In genomic region chr4:40987151-40987550, GRCh38 we compare ENCODE assay signal across 17 cellular contexts.
"Had no signal": no experiment of that assay in that cellular context is flagged by ENCODE, and none has a peak within 500 bp of the region (broad histone marks: within the 10 kb centered on the region; RNA-seq: fewer than 3 reads in every experiment).

No MANE protein-coding gene starts in this region.

- H3K4me3 ChIP-seq: colonic mucosa, hepatocyte, psoas muscle, spleen, thoracic aorta had no signal

- ATAC-seq: left colon; naive thymus-derived CD8-positive, alpha-beta T cell; psoas muscle; stimulated activated naive B cell treated with anti-CD40 and anti-IgM and Interleukin-4, amounts not matched to agents 10 μg/mL and 1 μg/mL and 100 μg/mL, for 72 hours; stimulated activated naive CD8-positive, alpha-beta T cell treated with anti-CD3 and anti-CD28 coated beads, Interleukin-15, amount 100 ng/mL, for 72 hours had no signal

- H3K27ac Mint-ChIP-seq: naive thymus-derived CD8-positive, alpha-beta T cell; stimulated activated naive B cell treated with anti-CD40 and anti-IgM and Interleukin-4, amounts not matched to agents 10 μg/mL and 1 μg/mL and 100 μg/mL, for 72 hours; stimulated activated naive CD8-positive, alpha-beta T cell treated with anti-CD3 and anti-CD28 coated beads, Interleukin-15, amount 100 ng/mL, for 72 hours had no signal

- H3K36me3 Mint-ChIP-seq: naive thymus-derived CD8-positive, alpha-beta T cell; stimulated activated naive B cell treated with anti-CD40 and anti-IgM and Interleukin-4, amounts not matched to agents 10 μg/mL and 1 μg/mL and 100 μg/mL, for 72 hours had no signal

- H3K27ac ChIP-seq: colonic mucosa, hepatocyte, neutrophil, psoas muscle, spleen, thoracic aorta had no signal

- H2AFZ ChIP-seq: hepatocyte had no signal

- H3K9me3 ChIP-seq: colonic mucosa, neutrophil, psoas muscle, spleen, thoracic aorta had no signal

- H3K36me3 ChIP-seq: colonic mucosa, neutrophil, spleen, thoracic aorta had no signal

- H3K4me1 Mint-ChIP-seq: naive thymus-derived CD8-positive, alpha-beta T cell; stimulated activated naive CD8-positive, alpha-beta T cell treated with anti-CD3 and anti-CD28 coated beads, Interleukin-15, amount 100 ng/mL, for 72 hours had no signal

- H3K9me3 Mint-ChIP-seq: naive thymus-derived CD8-positive, alpha-beta T cell; stimulated activated naive B cell treated with anti-CD40 and anti-IgM and Interleukin-4, amounts not matched to agents 10 μg/mL and 1 μg/mL and 100 μg/mL, for 72 hours; stimulated activated naive CD8-positive, alpha-beta T cell treated with anti-CD3 and anti-CD28 coated beads, Interleukin-15, amount 100 ng/mL, for 72 hours had no signal

- H3K4me3 Mint-ChIP-seq: naive thymus-derived CD8-positive, alpha-beta T cell; stimulated activated naive B cell treated with anti-CD40 and anti-IgM and Interleukin-4, amounts not matched to agents 10 μg/mL and 1 μg/mL and 100 μg/mL, for 72 hours; stimulated activated naive CD8-positive, alpha-beta T cell treated with anti-CD3 and anti-CD28 coated beads, Interleukin-15, amount 100 ng/mL, for 72 hours had no signal

- DNase-seq: colonic mucosa; dermis blood vessel endothelial cell; erythroblast; foreskin fibroblast; left colon; naive thymus-derived CD8-positive, alpha-beta T cell; psoas muscle; retina; spleen; stimulated activated CD4-positive, alpha-beta T cell treated with anti-CD3 and anti-CD28 coated beads, Interleukin-2, amount 100 ng/mL, for 24 hours; stimulated activated CD4-positive, alpha-beta T cell treated with anti-CD3 and anti-CD28 coated beads, Interleukin-4, amount 100 ng/mL, for 4 hours; stimulated activated naive B cell treated with anti-CD40 and anti-IgM and Interleukin-4, amounts not matched to agents 10 μg/mL and 1 μg/mL and 100 μg/mL, for 72 hours; stimulated activated naive CD8-positive, alpha-beta T cell treated with anti-CD3 and anti-CD28 coated beads, Interleukin-15, amount 100 ng/mL, for 72 hours; trophoblast cell had no signal

- H3K27me3 ChIP-seq: colonic mucosa, hepatocyte, neutrophil, spleen had no signal

- H3K4me1 ChIP-seq: colonic mucosa had no signal

- H3K4me2 ChIP-seq: hepatocyte had no signal

- H3K27me3 Mint-ChIP-seq: naive thymus-derived CD8-positive, alpha-beta T cell; stimulated activated naive B cell treated with anti-CD40 and anti-IgM and Interleukin-4, amounts not matched to agents 10 μg/mL and 1 μg/mL and 100 μg/mL, for 72 hours; stimulated activated naive CD8-positive, alpha-beta T cell treated with anti-CD3 and anti-CD28 coated beads, Interleukin-15, amount 100 ng/mL, for 72 hours had no signal
